ENCODE assay signal across 11 cellular contexts in the genomic region with DNA sequence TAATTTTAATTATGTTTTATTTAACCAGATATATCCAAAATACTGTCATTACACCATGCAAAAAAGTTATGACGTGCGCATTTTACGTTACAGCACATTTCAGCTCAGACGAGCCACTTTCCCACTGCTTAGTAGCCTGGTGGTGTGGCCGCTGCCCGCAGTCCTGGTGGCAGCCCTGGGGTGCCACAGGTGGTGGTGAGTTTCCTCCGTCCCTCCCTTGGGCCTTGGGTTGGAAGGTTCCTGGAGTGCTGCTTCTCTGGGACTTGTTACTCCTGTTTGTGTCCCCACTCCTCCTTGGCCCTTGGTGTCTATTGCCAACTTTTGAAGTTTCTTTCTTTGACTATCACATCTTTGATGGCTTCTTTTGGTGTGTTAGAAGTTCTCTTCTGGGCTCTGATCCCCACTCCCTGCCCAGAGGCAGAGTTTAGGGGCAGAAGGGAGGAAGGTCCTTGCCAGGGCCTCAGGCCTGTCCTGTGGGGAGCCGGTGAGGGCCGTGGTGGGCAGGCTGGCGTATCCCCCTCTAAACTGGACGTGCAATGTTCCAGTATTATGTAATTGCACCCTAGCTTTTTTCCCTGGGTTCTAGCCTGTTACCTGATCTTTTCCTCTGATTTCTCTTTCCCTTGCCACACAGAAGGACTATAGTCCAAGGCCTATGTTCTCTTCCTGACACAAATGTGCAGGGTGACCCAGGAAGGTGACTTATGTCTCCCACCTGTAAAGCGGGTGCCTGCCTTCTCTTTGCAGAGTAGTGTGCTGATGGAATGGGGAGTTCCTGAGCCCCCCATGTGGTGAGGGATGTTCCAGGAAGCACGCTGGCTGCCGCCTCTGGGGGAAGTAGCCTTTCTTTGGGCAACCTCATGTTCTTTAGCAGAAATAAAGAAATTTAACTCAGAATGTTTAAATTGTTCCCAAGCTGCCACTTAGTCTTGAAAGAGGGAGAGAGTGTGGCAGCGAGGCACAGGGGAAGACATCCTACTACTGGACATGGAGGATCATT. TPM values are rescaled to one million over a fixed set of nuclear protein-coding genes. Genes with fewer than 3 reads are reported as not detected.
A peak's percentile ranks its signal among the peaks of the same experiment; 100 is the strongest.
DNase-seq lines count a peak whose midpoint lies in the region; ATAC-seq and TF ChIP-seq lines count a peak whose summit lies in the region.
"Had no signal": no experiment of that assay in that cellular context is flagged by ENCODE, and none has a peak within 500 bp of the region (broad histone marks: within the 10 kb centered on the region; RNA-seq: fewer than 3 reads in every experiment).

No MANE protein-coding gene starts in this region.

- WGBS in mammary epithelial cell (ENCODE audit: low coverage, missing lambda C conversion rate) = 98% methylated on average over 15 of the region's 15 CpGs

- H3K4me1 Mint-ChIP-seq in MCF 10A (ENCODE audit: insufficient read depth, unreplicated experiment) (peaks cover 40% of the 10 kb centered on the region), naive B cell (peaks cover 64 to 85% (median 80%) of the 10 kb centered on the region in 3 donors), type B pancreatic cell (ENCODE audit: unreplicated experiment) (peaks cover 46% of the 10 kb centered on the region)
- peaks cover 53% of the 10 kb centered on the region for H3K4me1 Mint-ChIP-seq in activated naive CD8-positive, alpha-beta T cell treated with anti-CD3 and anti-CD28 coated beads for 36 hours

- H3K9me3 Mint-ChIP-seq in MCF 10A (ENCODE audit: unreplicated experiment) (no peaks in the 10 kb centered on the region), naive B cell (no peaks in the 10 kb centered on the region), type B pancreatic cell (peaks cover 5% of the 10 kb centered on the region)
- no peaks in the 10 kb centered on the region for H3K9me3 Mint-ChIP-seq in activated naive CD8-positive, alpha-beta T cell treated with anti-CD3 and anti-CD28 coated beads for 36 hours

- H3K4me2 ChIP-seq in mammary epithelial cell (ENCODE audit: insufficient read depth, low read depth, low read length) (no peak overlapping the region), PC-3 (ENCODE audit: low read length) (no peak overlapping the region)
- H3K4me2 ChIP-seq: SK-N-SH had no signal

- no peaks in the 10 kb centered on the region for H3K9me3 ChIP-seq in mammary epithelial cell (replicated peaks; ENCODE audit: insufficient read depth, low read length)
- H3K9me3 ChIP-seq in PC-3 (ENCODE audit: low read length) = no peaks in the 10 kb centered on the region
- H3K9me3 ChIP-seq: SK-N-SH had no signal

- no peak overlapping the region for H3K4me3 ChIP-seq in mammary epithelial cell (replicated peaks in 1 of 3; ENCODE audit: insufficient read depth in 1 of 3, low read depth in 2 of 3, low read length in 3 of 3)
- H3K4me3 ChIP-seq in PC-3 (ENCODE audit: low read length) = no peak overlapping the region
- H3K4me3 ChIP-seq: dorsolateral prefrontal cortex had no signal

- dilution Hi-C loops in mammary epithelial cell (cut with HindIII; ENCODE audit: low sequenced_read_pairs) = no loop called here

- H3K27me3 Mint-ChIP-seq in MCF 10A (ENCODE audit: insufficient read depth, unreplicated experiment) (no peaks in the 10 kb centered on the region), naive B cell (no peaks in the 10 kb centered on the region), type B pancreatic cell (no peaks in the 10 kb centered on the region)
- H3K27me3 Mint-ChIP-seq in activated naive CD8-positive, alpha-beta T cell treated with anti-CD3 and anti-CD28 coated beads for 36 hours = no peaks in the 10 kb centered on the region

- H3K4me3 Mint-ChIP-seq in MCF 10A (ENCODE audit: unreplicated experiment) (no peak overlapping the region), naive B cell (peak overlapping the region in 7 of 8 donors; percentile 5 to 71 (median 33)), type B pancreatic cell (peak overlapping the region; percentile 4)
- H3K4me3 Mint-ChIP-seq in activated naive CD8-positive, alpha-beta T cell treated with anti-CD3 and anti-CD28 coated beads for 36 hours = no peak overlapping the region

- no peaks in the 10 kb centered on the region for H3K9me2 ChIP-seq in PC-3 (replicated peaks; ENCODE audit: low read length)
- H3K9me2 ChIP-seq: SK-N-SH had no signal

- POLR2A ChIA-PET in MCF 10A (lab: Yijun Ruan, JAX) (interaction anchor here (0.6 to 0.7 kb wide), 2 partner anchors 10 to 24 kb away, joined by 3 read pairs; no protein-coding TSS in a partner anchor), PC-3 (lab: Charles Lee; ENCODE audit: unreplicated experiment) (no interaction called here)

- intact Hi-C loops in MCF 10A (cut with micrococcal nuclease) (no loop called here), mammary epithelial cell (cut with micrococcal nuclease) (no loop called here), PC-3 (cut with micrococcal nuclease) (no loop called here)

- H3K9ac ChIP-seq in mammary epithelial cell (ENCODE audit: insufficient read depth, low read length) = no peak overlapping the region
- no peak overlapping the region for H3K9ac ChIP-seq in PC-3 (ENCODE audit: low read length)
- H3K9ac ChIP-seq: SK-N-SH had no signal

- peaks cover 8% of the 10 kb centered on the region for H3F3A ChIP-seq in PC-3 (ENCODE audit: low read length, unreplicated experiment)

- H3K4me1 ChIP-seq in mammary epithelial cell (ENCODE audit: insufficient read depth, low read length) (peaks cover 40% of the 10 kb centered on the region), PC-3 (ENCODE audit: insufficient read depth, low read length) (peaks cover 62% of the 10 kb centered on the region)

- DNase-seq in MCF 10A (ENCODE audit: unreplicated experiment) (no peak), mammary epithelial cell (no peak), naive B cell (no peak), type B pancreatic cell (ENCODE audit: extremely low spot score, unreplicated experiment) (peak; percentile 45), PC-3 (no peak), NCI-H2227 treated with DMSO at 0.1 percent for 48 hours (lab: John Stamatoyannopoulos, UW) (no peak)
- DNase-seq in activated naive CD8-positive, alpha-beta T cell treated with anti-CD3 and anti-CD28 coated beads for 36 hours = no peak
- DNase-seq: kidney, SK-N-SH had no signal

- in situ Hi-C loops in mammary epithelial cell (cut with MboI; ENCODE audit: low sequenced_read_pairs in 2 of 2) = no loop called here

- H3K27ac ChIP-seq in mammary epithelial cell (ENCODE audit: insufficient read depth, low read depth, low read length) (no peak overlapping the region), PC-3 (ENCODE audit: low read length) (no peak overlapping the region)

- CTCF ChIA-PET in MCF 10A (lab: Yijun Ruan, JAX) = no interaction called here
- CTCF ChIA-PET in mammary epithelial cell (lab: Charles Lee; ENCODE audit: low non-redundant PET) = interaction anchor here (0.6 kb wide), 1 partner anchor 41 kb away, joined by 3 read pairs; no protein-coding TSS in a partner anchor
- CTCF ChIA-PET in PC-3 (lab: Charles Lee) = no interaction called here

- H4K20me1 ChIP-seq in mammary epithelial cell (ENCODE audit: insufficient read depth, low read length) (peaks cover 19% of the 10 kb centered on the region), PC-3 (ENCODE audit: low read length) (peaks cover 96% of the 10 kb centered on the region)

- no peak for TF ChIP-seq CTCF in MCF 10A (IDR thresholded peaks at IDR 0.05; ENCODE audit: unreplicated experiment)
- no peak for TF ChIP-seq CTCF in mammary epithelial cell (conservative IDR thresholded peaks at IDR 0.05 in 1 of 2, IDR thresholded peaks at IDR 0.05 in 1 of 2; ENCODE audit: extremely low read depth in 1 of 2, insufficient read depth in 1 of 2, low read depth in 1 of 2, low read length in 2 of 2)
- no peak for TF ChIP-seq CTCF in type B pancreatic cell (conservative IDR thresholded peaks at IDR 0.05)
- no peak for TF ChIP-seq CTCF in PC-3 (conservative IDR thresholded peaks at IDR 0.05; ENCODE audit: low read depth, low read length)

- H3K36me3 Mint-ChIP-seq in MCF 10A (ENCODE audit: insufficient read depth, unreplicated experiment) = peaks cover 4% of the 10 kb centered on the region
- H3K36me3 Mint-ChIP-seq in activated naive CD8-positive, alpha-beta T cell treated with anti-CD3 and anti-CD28 coated beads for 36 hours = no peaks in the 10 kb centered on the region
- no peaks in the 10 kb centered on the region for H3K36me3 Mint-ChIP-seq in naive B cell
- peaks cover 25% of the 10 kb centered on the region for H3K36me3 Mint-ChIP-seq in type B pancreatic cell

- H3K36me3 ChIP-seq in mammary epithelial cell (ENCODE audit: insufficient read depth, low read length) (peaks cover 7% of the 10 kb centered on the region), PC-3 (ENCODE audit: low read depth, low read length) (peaks cover 85% of the 10 kb centered on the region)

- ATAC-seq in naive B cell (ENCODE audit: low read depth in 2 of 2) (no peak), HG03442 (IDR thresholded peaks at IDR 0.05; ENCODE audit: unreplicated experiment) (no peak), PC-3 (no peak)

- H3K79me2 ChIP-seq in mammary epithelial cell (ENCODE audit: insufficient read depth, low read length) (peaks cover 99% of the 10 kb centered on the region), PC-3 (ENCODE audit: low read length) (peaks cover 99% of the 10 kb centered on the region)

- BruUV-seq in MCF 10A (replicated peaks; lab: Mats Ljungman, UMichigan) = no TSS peak
- no TSS peak for BruUV-seq in mammary epithelial cell (replicated peaks; lab: Mats Ljungman, UMichigan)
- no TSS peak for BruUV-seq in PC-3 (replicated peaks; lab: Mats Ljungman, UMichigan)

- H3K27me3 ChIP-seq in mammary epithelial cell (ENCODE audit: insufficient read depth, low read length) = no peaks in the 10 kb centered on the region
- no peaks in the 10 kb centered on the region for H3K27me3 ChIP-seq in PC-3 (ENCODE audit: low read length)
- H3K27me3 ChIP-seq: dorsolateral prefrontal cortex had no signal

- H2AFZ ChIP-seq in mammary epithelial cell (ENCODE audit: low read depth, low read length) = no peak overlapping the region
- H2AFZ ChIP-seq in PC-3 (ENCODE audit: low read length) = no peak overlapping the region

- H3K27ac Mint-ChIP-seq in MCF 10A (ENCODE audit: low read depth, unreplicated experiment) (peak overlapping the region; percentile 83), naive B cell (peak overlapping the region in 5 of 6 donors; percentile 12 to 94 (median 66)), type B pancreatic cell (peak overlapping the region; percentile 38)
- H3K27ac Mint-ChIP-seq in activated naive CD8-positive, alpha-beta T cell treated with anti-CD3 and anti-CD28 coated beads for 36 hours = peak overlapping the region; percentile 31

RNA-seq across cellular contexts. Expression of a gene that starts 8.4 kb away (rescaled TPM):
- total RNA-seq in MCF 10A (2022) (214 and 230 TPM in 2 replicates), mammary epithelial cell (100 to 1,000 TPM; 168 to 352 TPM), type B pancreatic cell (ENCODE audit: low replicate concordance) (275 and 367 TPM in 2 replicates), PC-3 (2014; rRNA removed) (1,274 and 1,459 TPM in 2 replicates)
- polyA plus RNA-seq in mammary epithelial cell (171 TPM), naive B cell (ENCODE audit: low read depth in 6 of 6) (10 to 100 TPM in 4 of 6 donors, 1 to 10 TPM in 2; 1.9 to 26.0 (median 12.6) TPM)
- 766 TPM for polyA minus RNA-seq in mammary epithelial cell
- total RNA-seq in activated naive CD8-positive, alpha-beta T cell treated with anti-CD3 and anti-CD28 coated beads for 36 hours = 100 to 1,000 TPM; 130 to 143 TPM

Comparison
In these comparisons a context has a peak if more than half of its experiments do, and no peak if none do; other contexts are left out.
1. H3K27ac Mint-ChIP-seq: peak in every context shown above with its lines; median percentile 83 in MCF 10A; 66 in naive B cell; 38 in type B pancreatic cell; 31 in activated naive CD8-positive, alpha-beta T cell treated with anti-CD3 and anti-CD28 coated beads for 36 hours.
2. H3K4me3 Mint-ChIP-seq: peak in naive B cell (7 of 8) and type B pancreatic cell (single experiment); none in MCF 10A (single experiment) and activated naive CD8-positive, alpha-beta T cell treated with anti-CD3 and anti-CD28 coated beads for 36 hours (single experiment).